ENCODE assay signal across 10 cellular contexts in genomic region chr2:36376319-36376765, GRCh38. TPM values are rescaled to one million over a fixed set of nuclear protein-coding genes. Genes with fewer than 3 reads are reported as not detected.
DNase-seq lines count a peak whose midpoint lies in the region; ATAC-seq and TF ChIP-seq lines count a peak whose summit lies in the region.
"Had no signal": no experiment of that assay in that cellular context is flagged by ENCODE, and none has a peak within 500 bp of the region (broad histone marks: within the 10 kb centered on the region; RNA-seq: fewer than 3 reads in every experiment).

No MANE protein-coding gene starts in this region.

- H3K27me3 ChIP-seq in mammary epithelial cell (ENCODE audit: insufficient read depth, low read length) (no peaks in the 10 kb centered on the region), right lobe of liver (no peaks in the 10 kb centered on the region), upper lobe of right lung (no peaks in the 10 kb centered on the region)

- peaks cover 0 to 3% (median 1%) of the 10 kb centered on the region in 3 donors for H3K27me3 Mint-ChIP-seq in CD14-positive monocyte (ENCODE audit: low read depth in 3 of 3)

- 21% methylated on average over 8 of the region's 8 CpGs for WGBS in mammary epithelial cell (ENCODE audit: low coverage, missing lambda C conversion rate)
- 12% methylated on average over 7 of the region's 8 CpGs for WGBS in right lobe of liver (ENCODE audit: insufficient coverage, low coverage, low lambda C conversion rate, missing lambda C conversion rate)

- H3K9me3 Mint-ChIP-seq in CD14-positive monocyte: no peaks in the 10 kb centered on the region

- H3K36me3 ChIP-seq in mammary epithelial cell (ENCODE audit: insufficient read depth, low read length) (peaks cover 2% of the 10 kb centered on the region), right lobe of liver (no peaks in the 10 kb centered on the region), upper lobe of right lung (peaks cover 5% of the 10 kb centered on the region)

- ATAC-seq in right lobe of liver (peak; percentile 59 to 69 (median 68)), upper lobe of right lung (peak; percentile 40)

- H3K4me1 ChIP-seq in mammary epithelial cell (ENCODE audit: insufficient read depth, low read length) (peaks cover 95% of the 10 kb centered on the region), right lobe of liver (no peaks in the 10 kb centered on the region), upper lobe of right lung (peaks cover 68% of the 10 kb centered on the region)

- no peak for TF ChIP-seq POLR2A in right lobe of liver (IDR thresholded peaks at IDR 0.05)

- no peak overlapping the region for H3K4me3 ChIP-seq in mammary epithelial cell (replicated peaks in 1 of 3; ENCODE audit: insufficient read depth in 1 of 3, low read depth in 2 of 3, low read length in 3 of 3)
- no peak overlapping the region for H3K4me3 ChIP-seq in right lobe of liver
- peak overlapping the region; percentile 2 for H3K4me3 ChIP-seq in upper lobe of right lung

- H3K79me2 ChIP-seq in mammary epithelial cell (ENCODE audit: insufficient read depth, low read length): peaks cover 95% of the 10 kb centered on the region

- dilution Hi-C loops in mammary epithelial cell (cut with HindIII; ENCODE audit: low sequenced_read_pairs): loop anchor here (5.0 kb wide), 1 partner anchor 81 kb away; no protein-coding TSS in a partner anchor

- H3K36me3 Mint-ChIP-seq in CD14-positive monocyte: no peaks in the 10 kb centered on the region

- in situ Hi-C loops in mammary epithelial cell (cut with MboI; ENCODE audit: low sequenced_read_pairs in 2 of 2): no loop called here

- CTCF ChIA-PET in mammary epithelial cell (lab: Charles Lee; ENCODE audit: low non-redundant PET): interaction anchor here (0.6 to 1.0 kb wide), 3 partner anchors 8 to 161 kb away, joined by 3 to 5 read pairs (median 4); no protein-coding TSS in a partner anchor

- H3K27ac ChIP-seq in mammary epithelial cell (ENCODE audit: insufficient read depth, low read depth, low read length) (peak overlapping the region; percentile 9), right lobe of liver (no peak overlapping the region), upper lobe of right lung (no peak overlapping the region)

- H3K4me2 ChIP-seq in mammary epithelial cell (ENCODE audit: insufficient read depth, low read depth, low read length): peak overlapping the region; percentile 51

- no peak overlapping the region for H2AFZ ChIP-seq in mammary epithelial cell (ENCODE audit: low read depth, low read length)

- BruUV-seq in mammary epithelial cell (replicated peaks; lab: Mats Ljungman, UMichigan): no TSS peak

- TF ChIP-seq CTCF in mammary epithelial cell (conservative IDR thresholded peaks at IDR 0.05 in 1 of 2, IDR thresholded peaks at IDR 0.05 in 1 of 2; ENCODE audit: extremely low read depth in 1 of 2, insufficient read depth in 1 of 2, low read depth in 1 of 2, low read length in 2 of 2) (no peak), right lobe of liver (IDR thresholded peaks at IDR 0.05) (no peak), upper lobe of right lung (IDR thresholded peaks at IDR 0.05) (no peak), CD14-positive monocyte (IDR thresholded peaks at IDR 0.05) (no peak)

- H3K9me3 ChIP-seq in mammary epithelial cell (replicated peaks; ENCODE audit: insufficient read depth, low read length): no peaks in the 10 kb centered on the region
- H3K9me3 ChIP-seq in right lobe of liver: no peaks in the 10 kb centered on the region
- no peaks in the 10 kb centered on the region for H3K9me3 ChIP-seq in upper lobe of right lung

- peak overlapping the region in 1 of 7 donors; percentile 11 for H3K27ac Mint-ChIP-seq in CD14-positive monocyte

- intact Hi-C loops in mammary epithelial cell (cut with micrococcal nuclease): loop anchor here (2.0 kb wide), 2 partner anchors 14 to 26 kb away; no protein-coding TSS in a partner anchor
- intact Hi-C loops in right lobe of liver (cut with DNase I): no loop called here
- intact Hi-C loops in upper lobe of right lung (cut with DNase I): no loop called here
- intact Hi-C loops in CD14-positive monocyte (cut with micrococcal nuclease): no loop called here

- peaks cover 5% of the 10 kb centered on the region for H3K4me1 Mint-ChIP-seq in CD14-positive monocyte

- peak overlapping the region in 1 of 2 donors; percentile 8 for H3K4me3 Mint-ChIP-seq in CD14-positive monocyte

- no peaks in the 10 kb centered on the region for H4K20me1 ChIP-seq in mammary epithelial cell (ENCODE audit: insufficient read depth, low read length)

- no peak overlapping the region for H3K9ac ChIP-seq in mammary epithelial cell (ENCODE audit: insufficient read depth, low read length)

- DNase-seq in NCI-H1417 (lab: John Stamatoyannopoulos, UW): peak; percentile 54 to 84 (median 55)
- DNase-seq in NCI-H1417 treated with DMSO at 0.1 percent for 48 hours (lab: John Stamatoyannopoulos, UW): no peak
- DNase-seq in mammary epithelial cell: no peak
- DNase-seq in right lobe of liver: peak; percentile 54 to 70 (median 63)
- peak; percentile 87 for DNase-seq in upper lobe of right lung
- no peak for DNase-seq in CD14-positive monocyte (ENCODE audit: low spot score)
- no peak for DNase-seq in NCI-H2171 (lab: John Stamatoyannopoulos, UW)
- no peak for DNase-seq in stimulated activated CD4-positive, alpha-beta T cell treated with anti-CD3 and anti-CD28 coated beads, Interleukin-12 subunit alpha, Interleukin-12 subunit beta, amount 100 ng/mL, for 4 hours
- DNase-seq: activated gamma-delta T cell treated with Interleukin-2 at 50 U/mL for 16 hours, NCI-H1694 had no signal

RNA-seq across cellular contexts. Expression of gene CRIM1, which starts 20.8 kb away (rescaled TPM):
- total RNA-seq in mammary epithelial cell: 100 to 1,000 TPM; 237 to 387 TPM
- 103 TPM for polyA plus RNA-seq in mammary epithelial cell
- 304 TPM for polyA minus RNA-seq in mammary epithelial cell
- 10 to 100 TPM in 4 of 6 experiments, 1 to 10 TPM in 2; 4.2 to 30.5 (median 16.7) TPM for total RNA-seq in right lobe of liver
- total RNA-seq in upper lobe of right lung: 158 TPM
- under 1 TPM in 1 of 2 donors, not detected in 1; 0.08 TPM for polyA plus RNA-seq in CD14-positive monocyte

Comparison
In these comparisons a context has a peak if more than half of its experiments do, and no peak if none do; other contexts are left out.
1. DNase-seq: peak in NCI-H1417 (3 of 3), right lobe of liver (3 of 3) and upper lobe of right lung (single experiment); none in NCI-H1417 treated with DMSO at 0.1 percent for 48 hours (single experiment), mammary epithelial cell (single experiment), CD14-positive monocyte (single experiment), NCI-H2171 (single experiment) and stimulated activated CD4-positive, alpha-beta T cell treated with anti-CD3 and anti-CD28 coated beads, Interleukin-12 subunit alpha, Interleukin-12 subunit beta, amount 100 ng/mL, for 4 hours (single experiment).